Comparison of ENCODE assay signal across 16 cellular contexts in genomic region chr17:4358154-4358553, GRCh38. TPM values are rescaled to one million over a fixed set of nuclear protein-coding genes. Genes with fewer than 3 reads are reported as not detected.
DNase-seq lines count a peak whose midpoint lies in the region; ATAC-seq and TF ChIP-seq lines count a peak whose summit lies in the region.
"Had no signal": no experiment of that assay in that cellular context is flagged by ENCODE, and none has a peak within 500 bp of the region (broad histone marks: within the 10 kb centered on the region; RNA-seq: fewer than 3 reads in every experiment).

No MANE protein-coding gene starts in this region.

- peaks cover 4% of the 10 kb centered on the region for H4K20me1 ChIP-seq in mammary epithelial cell (ENCODE audit: insufficient read depth, low read length)

- no peak for TF ChIP-seq POLR2A in breast epithelium (IDR thresholded peaks at IDR 0.05)

- intact Hi-C loops in mammary epithelial cell (cut with micrococcal nuclease) = no loop called here
- intact Hi-C loops in breast epithelium (cut with DNase I; ENCODE audit: low total_unique reads) = no loop called here

- H3K4me3 ChIP-seq in mammary epithelial cell (replicated peaks in 1 of 3; ENCODE audit: insufficient read depth in 1 of 3, low read depth in 2 of 3, low read length in 3 of 3) (no peak overlapping the region), breast epithelium (no peak overlapping the region)
- H3K4me3 ChIP-seq: A549, heart left ventricle, transverse colon had no signal

- H3K79me2 ChIP-seq in mammary epithelial cell (ENCODE audit: insufficient read depth, low read length) = peaks cover 100% of the 10 kb centered on the region

- H3K27me3 ChIP-seq in mammary epithelial cell (ENCODE audit: insufficient read depth, low read length) (no peaks in the 10 kb centered on the region), breast epithelium (no peaks in the 10 kb centered on the region)
- H3K27me3 ChIP-seq: heart left ventricle, transverse colon had no signal

- H2AFZ ChIP-seq in mammary epithelial cell (ENCODE audit: low read depth, low read length) = no peak overlapping the region

- CTCF ChIA-PET in mammary epithelial cell (lab: Charles Lee; ENCODE audit: low non-redundant PET) = no interaction called here

- BruUV-seq in mammary epithelial cell (replicated peaks; lab: Mats Ljungman, UMichigan) = no TSS peak

- H3K4me2 ChIP-seq in mammary epithelial cell (ENCODE audit: insufficient read depth, low read depth, low read length) = peak overlapping the region; percentile 6
- H3K4me2 ChIP-seq: A549 had no signal

- dilution Hi-C loops in mammary epithelial cell (cut with HindIII; ENCODE audit: low sequenced_read_pairs) = no loop called here

- in situ Hi-C loops in mammary epithelial cell (cut with MboI; ENCODE audit: low sequenced_read_pairs in 2 of 2) (no loop called here), G401 (cut with HindIII; ENCODE audit: low sequenced_read_pairs) (no loop called here)

- H3K27ac ChIP-seq in mammary epithelial cell (ENCODE audit: insufficient read depth, low read depth, low read length) (no peak overlapping the region), breast epithelium (no peak overlapping the region)
- H3K27ac ChIP-seq: A549, heart left ventricle, transverse colon had no signal

- H3K9ac ChIP-seq in mammary epithelial cell (ENCODE audit: insufficient read depth, low read length) = no peak overlapping the region

- H3K36me3 ChIP-seq in mammary epithelial cell (ENCODE audit: insufficient read depth, low read length) = peaks cover 8% of the 10 kb centered on the region
- no peaks in the 10 kb centered on the region for H3K36me3 ChIP-seq in breast epithelium
- H3K36me3 ChIP-seq: transverse colon had no signal

- H3K9me3 ChIP-seq in mammary epithelial cell (replicated peaks; ENCODE audit: insufficient read depth, low read length) (no peaks in the 10 kb centered on the region), breast epithelium (no peaks in the 10 kb centered on the region)
- H3K9me3 ChIP-seq: A549, heart left ventricle, transverse colon had no signal

- 73% methylated on average over 4 of the region's 4 CpGs for WGBS in mammary epithelial cell (ENCODE audit: low coverage, missing lambda C conversion rate)

- DNase-seq in mammary epithelial cell = no peak
- DNase-seq in breast epithelium (ENCODE audit: low spot score in 2 of 2) = no peak
- no peak for DNase-seq in NCI-H748 (lab: John Stamatoyannopoulos, UW; ENCODE audit: unreplicated experiment)
- DNase-seq in NOMO-1 (lab: John Stamatoyannopoulos, UW; ENCODE audit: unreplicated experiment in 2 of 2) = no peak
- no peak for DNase-seq in G401 (ENCODE audit: low spot score)
- DNase-seq in NCI-H1417 (lab: John Stamatoyannopoulos, UW) = no peak
- DNase-seq: activated CD8-positive, alpha-beta T cell treated with anti-CD3 and anti-CD28 coated beads for 36 hours; heart left ventricle; NCI-H1417 treated with DMSO at 0.1 percent for 48 hours; NCI-H446; SHP77 treated with DMSO at 0.1 percent for 48 hours; stimulated activated naive CD4-positive, alpha-beta T cell treated with Interleukin-2 at 50 U/mL for 16 hours; transverse colon had no signal

- peaks cover 17% of the 10 kb centered on the region for H3K4me1 ChIP-seq in mammary epithelial cell (ENCODE audit: insufficient read depth, low read length)
- peaks cover 0 to 4% of the 10 kb centered on the region in 2 donors for H3K4me1 ChIP-seq in breast epithelium

- TF ChIP-seq CTCF in mammary epithelial cell (conservative IDR thresholded peaks at IDR 0.05 in 1 of 2, IDR thresholded peaks at IDR 0.05 in 1 of 2; ENCODE audit: extremely low read depth in 1 of 2, insufficient read depth in 1 of 2, low read depth in 1 of 2, low read length in 2 of 2) (no peak), breast epithelium (IDR thresholded peaks at IDR 0.05) (no peak)

- ATAC-seq in HG03439 (IDR thresholded peaks at IDR 0.05; ENCODE audit: unreplicated experiment) (peak; percentile 47), esophagus mucosa (peak; percentile 12)
- ATAC-seq: A549; activated CD8-positive, alpha-beta T cell treated with anti-CD3 and anti-CD28 coated beads for 36 hours; heart left ventricle had no signal

RNA-seq across cellular contexts. Expression of gene UBE2G1, which starts 8.3 kb away (rescaled TPM):
- total RNA-seq in mammary epithelial cell (10 to 100 TPM; 60.8 to 93.0 TPM), breast epithelium (10 to 100 TPM; 43.3 to 56.5 (median 43.4) TPM), esophagus mucosa (93.4 TPM)
- 38.7 TPM for polyA plus RNA-seq in mammary epithelial cell
- polyA minus RNA-seq in mammary epithelial cell = 34.4 TPM
- 43.3 and 70.9 TPM in 2 replicates for total RNA-seq in G401 (2014; rRNA removed; shearing (Covaris generic))
